Comparison of ENCODE assay signal across 1 cellular context in the genomic region with DNA sequence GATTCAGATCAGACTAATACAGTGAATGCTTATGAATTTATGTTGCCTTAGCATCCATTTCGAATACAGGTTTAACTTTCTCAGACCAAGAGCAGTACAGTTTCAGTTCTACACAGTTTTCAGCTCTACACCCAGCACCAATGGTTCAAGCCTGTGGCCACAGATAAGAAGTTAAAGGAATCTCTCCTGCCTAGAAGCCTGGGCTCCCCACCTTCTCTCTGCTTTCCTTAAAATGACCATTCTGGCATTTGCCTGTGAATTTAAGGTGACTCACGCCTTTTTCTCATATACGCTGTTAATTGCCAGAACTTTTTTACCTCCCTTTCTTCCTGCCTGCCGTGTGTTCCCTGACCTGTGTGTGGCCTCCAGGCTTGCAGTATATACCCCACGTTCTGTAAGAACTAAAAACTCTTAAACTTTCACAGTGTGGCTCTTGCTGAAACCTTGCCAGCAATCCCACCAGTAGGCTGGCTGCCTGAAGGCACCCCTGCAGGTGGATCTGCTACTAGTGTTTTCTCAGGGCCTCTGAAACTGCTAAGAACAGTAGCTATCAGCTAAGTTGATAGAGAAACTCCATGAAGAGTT.
TF ChIP-seq lines count a peak whose summit lies in the region.

No MANE protein-coding gene starts in this region.

TF ChIP-seq in H1, 55 proteins besides CTCF, POLR2A, EP300 and RAD21:
- no peak for TF ChIP-seq POU5F1 (IDR thresholded peaks at IDR 0.05; ENCODE audit: low read depth, low read length)
- TF ChIP-seq CHD2 (IDR thresholded peaks at IDR 0.05; ENCODE audit: low read length) = no peak
- no peak for TF ChIP-seq SP2 (IDR thresholded peaks at IDR 0.05; ENCODE audit: low read length)
- TF ChIP-seq, protein P1, sequence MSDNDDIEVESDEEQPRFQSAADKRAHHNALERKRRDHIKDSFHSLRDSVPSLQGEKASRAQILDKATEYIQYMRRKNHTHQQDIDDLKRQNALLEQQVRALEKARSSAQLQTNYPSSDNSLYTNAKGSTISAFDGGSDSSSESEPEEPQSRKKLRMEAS (IDR thresholded peaks at IDR 0.05) = no peak
- no peak for TF ChIP-seq BACH1 (IDR thresholded peaks at IDR 0.05; ENCODE audit: low read length)
- no peak for TF ChIP-seq KDM4A (IDR thresholded peaks at IDR 0.05; ENCODE audit: low read depth, low read length, severe bottlenecking)
- TF ChIP-seq RNF2 (IDR thresholded peaks at IDR 0.05; ENCODE audit: borderline replicate concordance, low read depth, low read length, missing control alignments, poor library complexity, severe bottlenecking) = no peak
- TF ChIP-seq CTBP2 (IDR thresholded peaks at IDR 0.05; ENCODE audit: borderline replicate concordance, insufficient read depth, insufficient read length, low read length) = no peak
- TF ChIP-seq TAF7 (optimal IDR thresholded peaks at IDR 0.05; ENCODE audit: borderline replicate concordance, low read depth, low read length) = no peak
- no peak for TF ChIP-seq ASH2L (IDR thresholded peaks at IDR 0.05; ENCODE audit: low read length)
- TF ChIP-seq EZH2 (IDR thresholded peaks at IDR 0.05; ENCODE audit: low read depth, low read length, severe bottlenecking) = no peak
- TF ChIP-seq YY1 (IDR thresholded peaks at IDR 0.05; ENCODE audit: low read depth, low read length) = no peak
